In the genomic region with DNA sequence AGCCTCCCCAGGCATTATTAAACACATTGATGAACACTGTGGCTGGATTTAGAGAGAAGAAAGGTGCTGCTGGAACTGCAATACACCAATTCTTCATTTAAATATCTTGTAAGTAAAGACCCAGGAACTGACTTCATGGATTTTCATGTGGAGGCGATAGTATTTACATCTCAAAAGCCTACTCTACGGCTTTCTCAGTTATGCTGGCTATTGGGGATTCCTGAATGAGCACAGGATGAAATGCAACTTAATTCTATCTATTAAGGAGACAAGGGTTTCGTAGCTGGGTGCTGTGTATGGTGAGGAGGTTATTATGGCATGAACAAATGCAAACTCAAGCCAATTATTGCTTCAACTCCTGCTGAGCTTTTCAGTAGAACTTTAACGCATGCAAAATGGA, we compare ENCODE assay signal across 1 cellular context.
TF ChIP-seq lines count a peak whose summit lies in the region.

No MANE protein-coding gene starts in this region.

TF ChIP-seq in GM23338, 12 proteins besides CTCF, POLR2A, EP300 and RAD21 (continued from another document):
- TF ChIP-seq, protein P1, sequence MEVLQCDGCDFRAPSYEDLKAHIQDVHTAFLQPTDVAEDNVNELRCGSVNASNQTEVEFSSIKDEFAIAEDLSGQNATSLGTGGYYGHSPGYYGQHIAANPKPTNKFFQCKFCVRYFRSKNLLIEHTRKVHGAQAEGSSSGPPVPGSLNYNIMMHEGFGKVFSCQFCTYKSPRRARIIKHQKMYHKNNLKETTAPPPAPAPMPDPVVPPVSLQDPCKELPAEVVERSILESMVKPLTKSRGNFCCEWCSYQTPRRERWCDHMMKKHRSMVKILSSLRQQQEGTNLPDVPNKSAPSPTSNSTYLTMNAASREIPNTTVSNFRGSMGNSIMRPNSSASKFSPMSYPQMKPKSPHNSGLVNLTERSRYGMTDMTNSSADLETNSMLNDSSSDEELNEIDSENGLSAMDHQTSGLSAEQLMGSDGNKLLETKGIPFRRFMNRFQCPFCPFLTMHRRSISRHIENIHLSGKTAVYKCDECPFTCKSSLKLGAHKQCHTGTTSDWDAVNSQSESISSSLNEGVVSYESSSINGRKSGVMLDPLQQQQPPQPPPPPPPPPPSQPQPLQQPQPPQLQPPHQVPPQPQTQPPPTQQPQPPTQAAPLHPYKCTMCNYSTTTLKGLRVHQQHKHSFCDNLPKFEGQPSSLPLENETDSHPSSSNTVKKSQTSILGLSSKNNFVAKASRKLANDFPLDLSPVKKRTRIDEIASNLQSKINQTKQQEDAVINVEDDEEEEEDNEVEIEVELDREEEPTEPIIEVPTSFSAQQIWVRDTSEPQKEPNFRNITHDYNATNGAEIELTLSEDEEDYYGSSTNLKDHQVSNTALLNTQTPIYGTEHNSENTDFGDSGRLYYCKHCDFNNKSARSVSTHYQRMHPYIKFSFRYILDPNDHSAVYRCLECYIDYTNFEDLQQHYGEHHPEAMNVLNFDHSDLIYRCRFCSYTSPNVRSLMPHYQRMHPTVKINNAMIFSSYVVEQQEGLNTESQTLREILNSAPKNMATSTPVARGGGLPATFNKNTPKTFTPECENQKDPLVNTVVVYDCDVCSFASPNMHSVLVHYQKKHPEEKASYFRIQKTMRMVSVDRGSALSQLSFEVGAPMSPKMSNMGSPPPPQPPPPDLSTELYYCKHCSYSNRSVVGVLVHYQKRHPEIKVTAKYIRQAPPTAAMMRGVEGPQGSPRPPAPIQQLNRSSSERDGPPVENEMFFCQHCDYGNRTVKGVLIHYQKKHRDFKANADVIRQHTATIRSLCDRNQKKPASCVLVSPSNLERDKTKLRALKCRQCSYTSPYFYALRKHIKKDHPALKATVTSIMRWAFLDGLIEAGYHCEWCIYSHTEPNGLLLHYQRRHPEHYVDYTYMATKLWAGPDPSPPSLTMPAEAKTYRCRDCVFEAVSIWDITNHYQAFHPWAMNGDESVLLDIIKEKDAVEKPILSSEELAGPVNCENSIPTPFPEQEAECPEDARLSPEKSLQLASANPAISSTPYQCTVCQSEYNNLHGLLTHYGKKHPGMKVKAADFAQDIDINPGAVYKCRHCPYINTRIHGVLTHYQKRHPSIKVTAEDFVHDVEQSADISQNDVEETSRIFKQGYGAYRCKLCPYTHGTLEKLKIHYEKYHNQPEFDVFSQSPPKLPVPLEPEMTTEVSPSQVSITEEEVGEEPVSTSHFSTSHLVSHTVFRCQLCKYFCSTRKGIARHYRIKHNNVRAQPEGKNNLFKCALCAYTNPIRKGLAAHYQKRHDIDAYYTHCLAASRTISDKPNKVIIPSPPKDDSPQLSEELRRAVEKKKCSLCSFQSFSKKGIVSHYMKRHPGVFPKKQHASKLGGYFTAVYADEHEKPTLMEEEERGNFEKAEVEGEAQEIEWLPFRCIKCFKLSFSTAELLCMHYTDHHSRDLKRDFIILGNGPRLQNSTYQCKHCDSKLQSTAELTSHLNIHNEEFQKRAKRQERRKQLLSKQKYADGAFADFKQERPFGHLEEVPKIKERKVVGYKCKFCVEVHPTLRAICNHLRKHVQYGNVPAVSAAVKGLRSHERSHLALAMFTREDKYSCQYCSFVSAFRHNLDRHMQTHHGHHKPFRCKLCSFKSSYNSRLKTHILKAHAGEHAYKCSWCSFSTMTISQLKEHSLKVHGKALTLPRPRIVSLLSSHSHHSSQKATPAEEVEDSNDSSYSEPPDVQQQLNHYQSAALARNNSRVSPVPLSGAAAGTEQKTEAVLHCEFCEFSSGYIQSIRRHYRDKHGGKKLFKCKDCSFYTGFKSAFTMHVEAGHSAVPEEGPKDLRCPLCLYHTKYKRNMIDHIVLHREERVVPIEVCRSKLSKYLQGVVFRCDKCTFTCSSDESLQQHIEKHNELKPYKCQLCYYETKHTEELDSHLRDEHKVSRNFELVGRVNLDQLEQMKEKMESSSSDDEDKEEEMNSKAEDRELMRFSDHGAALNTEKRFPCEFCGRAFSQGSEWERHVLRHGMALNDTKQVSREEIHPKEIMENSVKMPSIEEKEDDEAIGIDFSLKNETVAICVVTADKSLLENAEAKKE (CRISPR knock-in tag; IDR thresholded peaks at IDR 0.05) = no peak
- TF ChIP-seq STAT1 (IDR thresholded peaks at IDR 0.05; ENCODE audit: unreplicated experiment) (no peak), ZNF331 (CRISPR knock-in tag; IDR thresholded peaks at IDR 0.05; ENCODE audit: low read depth) (no peak)
